Comparison of ENCODE assay signal across 1 cellular context in the genomic region with DNA sequence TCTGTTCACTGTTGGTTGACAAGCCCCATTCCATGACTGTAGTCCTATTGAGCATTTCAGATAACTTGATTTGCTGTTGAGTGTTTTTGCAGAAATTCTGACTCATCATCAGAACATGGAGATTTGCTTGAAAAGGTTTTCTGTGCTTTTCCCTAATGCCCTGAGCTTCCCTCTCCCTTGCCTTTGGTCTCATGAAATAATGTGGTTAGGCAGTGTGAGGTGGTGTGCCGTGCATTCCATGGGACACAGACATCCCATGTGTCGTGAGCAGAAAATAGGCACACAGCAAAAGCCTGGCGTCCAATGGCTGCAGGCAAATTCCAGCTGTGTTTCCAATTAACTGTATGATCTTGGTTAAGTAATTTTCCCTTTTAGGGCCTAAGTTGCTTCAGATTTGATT.
TF ChIP-seq lines count a peak whose summit lies in the region.

No MANE protein-coding gene starts in this region.

TF ChIP-seq in endothelial cell of umbilical vein, 7 proteins besides CTCF, POLR2A, EP300 and RAD21:
- TF ChIP-seq GATA2 (IDR thresholded peaks at IDR 0.05; ENCODE audit: insufficient read depth, insufficient read length, low read depth, low read length) (no peak), MYC (IDR thresholded peaks at IDR 0.05; ENCODE audit: low read depth, low read length) (no peak), POLR2AphosphoS5 (IDR thresholded peaks at IDR 0.05; ENCODE audit: insufficient read depth, low read depth, low read length) (no peak), FOS (IDR thresholded peaks at IDR 0.05; ENCODE audit: borderline replicate concordance, insufficient read depth, low read length) (no peak), EZH2 (IDR thresholded peaks at IDR 0.05; ENCODE audit: borderline replicate concordance, low read depth, low read length, severe bottlenecking) (no peak), JUN (IDR thresholded peaks at IDR 0.05; ENCODE audit: borderline replicate concordance, insufficient read depth, insufficient read length, low read depth) (no peak)
- TF ChIP-seq, protein P1, sequence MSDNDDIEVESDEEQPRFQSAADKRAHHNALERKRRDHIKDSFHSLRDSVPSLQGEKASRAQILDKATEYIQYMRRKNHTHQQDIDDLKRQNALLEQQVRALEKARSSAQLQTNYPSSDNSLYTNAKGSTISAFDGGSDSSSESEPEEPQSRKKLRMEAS (IDR thresholded peaks at IDR 0.05; ENCODE audit: insufficient read depth, insufficient read length) = no peak
